Comparison of ENCODE assay signal across 13 cellular contexts in the genomic region with DNA sequence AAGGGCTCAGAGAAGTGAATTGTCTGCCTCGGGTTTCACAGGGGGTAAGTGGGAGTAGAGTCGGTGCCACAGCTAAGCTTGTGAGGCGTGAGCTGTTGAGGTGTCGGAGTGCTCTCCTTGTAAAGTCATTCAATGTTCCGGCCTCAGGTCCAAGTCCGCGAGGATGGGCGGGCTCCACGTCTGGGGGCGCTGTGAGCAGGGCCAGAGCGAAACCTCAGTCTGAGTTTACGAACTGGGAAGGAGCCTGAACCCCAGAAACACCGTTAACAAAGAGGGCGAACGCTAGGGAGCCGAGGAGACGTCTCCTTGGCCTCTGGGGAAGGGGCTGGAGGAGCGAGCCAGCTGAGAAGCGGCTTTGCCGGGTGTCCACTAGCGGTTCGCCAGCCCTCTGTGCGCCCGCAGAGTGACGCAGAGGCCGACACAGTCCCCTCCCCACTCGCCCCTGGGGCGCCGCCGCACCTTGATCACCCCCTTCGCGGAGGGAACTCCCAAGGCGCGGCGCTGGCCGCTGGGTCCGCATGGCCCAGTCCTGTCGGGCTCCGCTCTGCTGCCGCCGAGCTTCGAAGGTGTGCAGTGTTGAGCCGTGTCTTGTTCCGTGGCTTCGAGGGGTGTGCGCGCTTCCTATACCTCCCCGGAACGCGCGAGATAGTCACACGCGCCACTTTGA. TPM values are rescaled to one million over a fixed set of nuclear protein-coding genes. Genes with fewer than 3 reads are reported as not detected.
DNase-seq lines count a peak whose midpoint lies in the region; ATAC-seq and TF ChIP-seq lines count a peak whose summit lies in the region.
"Had no signal": no experiment of that assay in that cellular context is flagged by ENCODE, and none has a peak within 500 bp of the region (broad histone marks: within the 10 kb centered on the region; RNA-seq: fewer than 3 reads in every experiment).

No MANE protein-coding gene starts in this region.

- no peaks in the 10 kb centered on the region for H3K79me2 ChIP-seq in fibroblast of lung (ENCODE audit: control insufficient read depth, insufficient read depth, low read length)

- H4K91ac ChIP-seq in IMR-90 (ENCODE audit: insufficient read depth, low read depth, low read length), result no peak overlapping the region

- no peak overlapping the region for H4K5ac ChIP-seq in IMR-90 (ENCODE audit: low read depth, low read length)

- no peak overlapping the region for H3K4ac ChIP-seq in IMR-90 (ENCODE audit: low read depth, low read length)

- H3K4me1 Mint-ChIP-seq in mesothelial cell of epicardium, result peaks cover 42% of the 10 kb centered on the region
- H3K4me1 Mint-ChIP-seq in HFFc6 (ENCODE audit: low read depth), result peaks cover 23% of the 10 kb centered on the region

- H3K9me3 ChIP-seq in IMR-90 (ENCODE audit: control insufficient read depth, insufficient read depth, low read length) (peaks cover 4% of the 10 kb centered on the region; the same call in 1 of the 2 replicates), fibroblast of lung (ENCODE audit: control insufficient read depth, insufficient read depth, low read depth, low read length) (no peaks in the 10 kb centered on the region)
- H3K9me3 ChIP-seq: BE2C, neutrophil had no signal

- CTCF ChIA-PET in IMR-90 (lab: Yijun Ruan, JAX), result no interaction called here

- H2BK20ac ChIP-seq in IMR-90 (ENCODE audit: low read depth, low read length), result no peak overlapping the region

- no peak for TF ChIP-seq POLR2A in IMR-90 (IDR thresholded peaks at IDR 0.05; ENCODE audit: low read depth, low read length)

- H3K9ac ChIP-seq in IMR-90 (ENCODE audit: low read depth, low read length), result no peak overlapping the region
- H3K9ac ChIP-seq in fibroblast of lung (ENCODE audit: insufficient read depth, low read length), result no peak overlapping the region

- DNase-seq in IMR-90 (no peak), fibroblast of lung (ENCODE audit: low read depth in 2 of 2) (no peak), mesothelial cell of epicardium (ENCODE audit: low spot score in 2 of 2, unreplicated experiment in 2 of 2) (peak in 1 of 2 experiments; percentile 54), UCSD-AML1 (lab: John Stamatoyannopoulos, UW; ENCODE audit: unreplicated experiment) (no peak), HFFc6 (no peak), NCI-H82 treated with DMSO at 0.1 percent for 48 hours (lab: John Stamatoyannopoulos, UW; ENCODE audit: unreplicated experiment) (no peak), SIG-M5 (lab: John Stamatoyannopoulos, UW) (no peak)
- DNase-seq: activated T-cell treated with anti-CD3 and anti-CD28 coated beads, Interleukin-2, amount 50 U/mL, for 1 hour; NCI-H2171 treated with DMSO at 0.1 percent for 48 hours; PC-9 had no signal

- H3K4me3 Mint-ChIP-seq in mesothelial cell of epicardium (peak overlapping the region; percentile 95), HFFc6 (no peak overlapping the region)

- no peak overlapping the region for H4K8ac ChIP-seq in IMR-90 (ENCODE audit: low read depth in 2 of 2, low read length in 2 of 2)

- H3K4me3 ChIP-seq in IMR-90 (ENCODE audit: insufficient read depth, low read depth, low read length), result no peak overlapping the region
- no peak overlapping the region for H3K4me3 ChIP-seq in fibroblast of lung (replicated peaks in 1 of 4; ENCODE audit: control extremely low read depth in 1 of 4, insufficient read depth in 1 of 4, low read depth in 3 of 4, low read length in 4 of 4)
- H3K4me3 ChIP-seq: PC-9 had no signal

- H3K27ac ChIP-seq in 22Rv1, result peak overlapping the region; percentile 99
- H3K27ac ChIP-seq in IMR-90 (ENCODE audit: insufficient read depth, low read length), result no peak overlapping the region
- H3K27ac ChIP-seq in fibroblast of lung (ENCODE audit: insufficient read depth, low read length), result no peak overlapping the region
- H3K27ac ChIP-seq: neutrophil, PC-9 had no signal

- no peak overlapping the region for H3K14ac ChIP-seq in IMR-90 (replicated peaks; ENCODE audit: low read depth, low read length)

- peak overlapping the region; percentile 88 for H3K27ac Mint-ChIP-seq in mesothelial cell of epicardium
- no peak overlapping the region for H3K27ac Mint-ChIP-seq in HFFc6

- H3K9me3 Mint-ChIP-seq in mesothelial cell of epicardium, result no peaks in the 10 kb centered on the region
- H3K9me3 Mint-ChIP-seq in HFFc6, result peaks cover 9% of the 10 kb centered on the region

- no peak overlapping the region for H3K18ac ChIP-seq in IMR-90 (ENCODE audit: low read depth, low read length)

- 21% methylated on average over 23 of the region's 53 CpGs; no CpG with 5 or more reads in 1 of the 2 experiments for WGBS in IMR-90 (ENCODE audit: extremely low coverage in 2 of 2, insufficient read length in 1 of 2), 2 experiments

- H4K20me1 ChIP-seq in IMR-90 (ENCODE audit: insufficient read depth, low read length), result no peaks in the 10 kb centered on the region
- H4K20me1 ChIP-seq in fibroblast of lung (ENCODE audit: control insufficient read depth, extremely low read depth, insufficient read depth, low read length), result no peaks in the 10 kb centered on the region

- POLR2A ChIA-PET in IMR-90 (lab: Charles Lee; ENCODE audit: unreplicated experiment), result no interaction called here

- BruUV-seq in IMR-90 (replicated peaks; lab: Mats Ljungman, UMichigan), result no TSS peak

- no peak overlapping the region for H2BK15ac ChIP-seq in IMR-90 (ENCODE audit: low read depth, low read length)

- H3K56ac ChIP-seq in IMR-90 (ENCODE audit: extremely low read depth, insufficient read depth, low read length), result no peak overlapping the region

- no peak for TF ChIP-seq CTCF in 22Rv1 (IDR thresholded peaks at IDR 0.05)
- no peak for TF ChIP-seq CTCF in IMR-90 (conservative IDR thresholded peaks at IDR 0.05; ENCODE audit: low read depth, low read length)
- TF ChIP-seq CTCF in fibroblast of lung (conservative IDR thresholded peaks at IDR 0.05 in 1 of 2, IDR thresholded peaks at IDR 0.05 in 1 of 2; ENCODE audit: low read depth in 1 of 2, low read length in 2 of 2), result no peak
- no peak for TF ChIP-seq CTCF in mesothelial cell of epicardium (IDR thresholded peaks at IDR 0.05; ENCODE audit: unreplicated experiment)
- no peak for TF ChIP-seq CTCF in HFFc6 (IDR thresholded peaks at IDR 0.05)

- H3K4me2 ChIP-seq in IMR-90 (ENCODE audit: low read depth, low read length) (peak overlapping the region; percentile 39; the same call in 1 of the 2 replicates), fibroblast of lung (ENCODE audit: extremely low read depth, insufficient read depth, low read length) (peak overlapping the region; percentile 59)

- no peaks in the 10 kb centered on the region for H3K9me1 ChIP-seq in IMR-90 (ENCODE audit: insufficient read depth, low read length)

- H2AFZ ChIP-seq in IMR-90 (replicated peaks; ENCODE audit: low read length, poor library complexity) (peak overlapping the region; percentile 68), fibroblast of lung (ENCODE audit: low read length) (no peak overlapping the region)
- H2AFZ ChIP-seq: PC-9 had no signal

- intact Hi-C loops in IMR-90 (cut with micrococcal nuclease), result loop anchor here (5.0 to 10.0 kb wide), 4 partner anchors 337 to 653 kb away; partner anchors contain the start of gene IRX5

- dilution Hi-C loops in IMR-90 (cut with HindIII; ENCODE audit: low sequenced_read_pairs, unreplicated experiment), result no loop called here

- H3K4me1 ChIP-seq in IMR-90 (ENCODE audit: control insufficient read depth, insufficient read depth, low read length) (peaks cover 2% of the 10 kb centered on the region; the same call in 1 of the 2 replicates), fibroblast of lung (ENCODE audit: control insufficient read depth, extremely low read depth, insufficient read depth, low read length) (no peaks in the 10 kb centered on the region)
- H3K4me1 ChIP-seq: BE2C had no signal

- H2BK5ac ChIP-seq in IMR-90 (ENCODE audit: low read depth, low read length, poor library complexity, severe bottlenecking), result no peak overlapping the region

- peaks cover 46% of the 10 kb centered on the region for H3K27me3 Mint-ChIP-seq in mesothelial cell of epicardium (ENCODE audit: low read depth)
- H3K27me3 Mint-ChIP-seq in HFFc6 (ENCODE audit: insufficient read depth), result peaks cover 1% of the 10 kb centered on the region

- peak overlapping the region; percentile 55 for H2AK9ac ChIP-seq in IMR-90 (replicated peaks; ENCODE audit: low read depth, low read length, poor library complexity)

- TF ChIP-seq RAD21 in IMR-90 (IDR thresholded peaks at IDR 0.05; ENCODE audit: low read length), result no peak

- H2AK5ac ChIP-seq in IMR-90 (ENCODE audit: low read depth, low read length), result no peak overlapping the region

- H3K27me3 ChIP-seq in IMR-90 (ENCODE audit: control insufficient read depth, insufficient read depth, low read length) (peaks cover 76% of the 10 kb centered on the region), fibroblast of lung (ENCODE audit: control insufficient read depth, insufficient read depth, low read length) (peaks cover 47% of the 10 kb centered on the region)

- in situ Hi-C loops in IMR-90 (cut with MboI; ENCODE audit: low sequenced_read_pairs), result loop anchor here (10.0 to 25.0 kb wide), 3 partner anchors 519 to 727 kb away; partner anchors contain the start of gene IRX5

- H3K36me3 Mint-ChIP-seq in mesothelial cell of epicardium, result peaks cover 16% of the 10 kb centered on the region
- peaks cover 22% of the 10 kb centered on the region for H3K36me3 Mint-ChIP-seq in HFFc6 (ENCODE audit: low read depth)

- no peaks in the 10 kb centered on the region for H3K36me3 ChIP-seq in IMR-90 (ENCODE audit: control insufficient read depth, insufficient read depth, low read length)
- no peaks in the 10 kb centered on the region for H3K36me3 ChIP-seq in fibroblast of lung (ENCODE audit: control insufficient read depth, insufficient read depth, low read length)
- H3K36me3 ChIP-seq: BE2C, neutrophil had no signal

- no peaks in the 10 kb centered on the region for H3K79me1 ChIP-seq in IMR-90 (ENCODE audit: low read depth in 1 of 2, low read length in 2 of 2)

- no peak for ATAC-seq in IMR-90 (ENCODE audit: low read depth)

- no peak overlapping the region for H2BK120ac ChIP-seq in IMR-90 (ENCODE audit: low read depth, low read length)

- H3K23ac ChIP-seq in IMR-90 (ENCODE audit: low read depth, low read length), result no peak overlapping the region

TF ChIP-seq in IMR-90, 13 proteins besides CTCF, POLR2A, EP300 and RAD21 (continues in another document):
- TF ChIP-seq NFE2L2 (IDR thresholded peaks at IDR 0.05; ENCODE audit: low read depth, low read length), result no peak
- TF ChIP-seq RFX5 (IDR thresholded peaks at IDR 0.05; ENCODE audit: low read depth, low read length), result no peak
- no peak for TF ChIP-seq BHLHE40 (IDR thresholded peaks at IDR 0.05; ENCODE audit: low read depth, low read length)

RNA-seq across cellular contexts. Expression of gene IRX3, which starts 4.9 kb away (rescaled TPM):
- total RNA-seq in IMR-90 (2012; rRNA removed) (not detected in 2 replicates), fibroblast of lung (0.33 and 0.77 TPM in 2 replicates), mesothelial cell of epicardium (40.3 to 45.8 TPM (median 45.2 TPM) in 3 replicates)
- polyA plus RNA-seq in IMR-90 (2012; rRNA removed) (not detected in 2 replicates), fibroblast of lung (0.11 and 0.22 TPM in 2 replicates)
- not detected in 2 replicates for polyA plus RNA-seq in IMR-90 (2012; cell fraction: cytosol; rRNA removed)
- polyA plus RNA-seq in IMR-90 (2012; cell fraction: nucleus; rRNA removed; ENCODE audit: low replicate concordance), result 0.05 TPM in 1 of 2 replicates, not detected in the other
- polyA plus RNA-seq in fibroblast of lung (2012), result 0.39 and 0.71 TPM in 2 replicates
- polyA minus RNA-seq in fibroblast of lung (ENCODE audit: low replicate concordance), result not detected in 2 replicates
- total RNA-seq in HFFc6 (2021; fragmentation: NEBNext Ultra II Directional; extraction: Animal tissue kit (Norgen Biotek cat#: 25700)), result 10 to 100 TPM in 4 of 6 experiments, 1 to 10 TPM in 2; 5.9 to 19.4 (median 17.3) TPM
